ENCODE assay signal across 8 cellular contexts in genomic region chr19:53537126-53537522, GRCh38. TPM values are rescaled to one million over a fixed set of nuclear protein-coding genes. Genes with fewer than 3 reads are reported as not detected.
DNase-seq lines count a peak whose midpoint lies in the region; ATAC-seq and TF ChIP-seq lines count a peak whose summit lies in the region.

No MANE protein-coding gene starts in this region.

- peaks cover 9% of the 10 kb centered on the region for H3K27me3 Mint-ChIP-seq in CD4-positive, alpha-beta T cell

- intact Hi-C loops in CD4-positive, alpha-beta T cell (cut with DNase I, micrococcal nuclease) = loop anchor here (2.0 to 5.0 kb wide), 2 partner anchors 16 to 655 kb away; partner anchors contain the start of gene TSEN34 (in 1 of the 2)

- H3K4me1 Mint-ChIP-seq in CD4-positive, alpha-beta T cell (ENCODE audit: low read depth) = peaks cover 38% of the 10 kb centered on the region

- POLR2A ChIA-PET in CD4-positive, alpha-beta T cell (lab: Charles Lee) = interaction anchor here (1.4 to 2.5 kb wide), 2 partner anchors 16 to 18 kb away, joined by 7 to 21 read pairs; no protein-coding TSS in a partner anchor

- peaks cover 80% of the 10 kb centered on the region for H3K36me3 Mint-ChIP-seq in CD4-positive, alpha-beta T cell (ENCODE audit: low read depth)

- peak overlapping the region; percentile 98 for H3K27ac Mint-ChIP-seq in CD4-positive, alpha-beta T cell

- peak overlapping the region; percentile 76 to 78 for H3K4me3 ChIP-seq in cardiac fibroblast (replicated peaks in 1 of 2; ENCODE audit: low read depth in 2 of 2, low read length in 2 of 2)
- peak overlapping the region; percentile 57 to 70 for H3K4me3 ChIP-seq in muscle layer of colon (ENCODE audit: low read depth in 1 of 2, low read length in 2 of 2)

- peak; percentile 20 for ATAC-seq in CD4-positive, alpha-beta T cell (ENCODE audit: poor library complexity)
- ATAC-seq in HG03135 (IDR thresholded peaks at IDR 0.05; ENCODE audit: unreplicated experiment) = peak; percentile 14

- peak overlapping the region; percentile 44 for H3K9ac ChIP-seq in muscle layer of colon (ENCODE audit: low read length)

- no peaks in the 10 kb centered on the region for H3K9me3 Mint-ChIP-seq in CD4-positive, alpha-beta T cell

- H3K27ac ChIP-seq in CD4-positive, alpha-beta T cell (ENCODE audit: low read depth, low read length) = peak overlapping the region; percentile 89
- H3K27ac ChIP-seq in muscle layer of colon (ENCODE audit: low read depth, low read length) = peak overlapping the region; percentile 85

- peak in 1 of 10 experiments; percentile 50 for DNase-seq in CD4-positive, alpha-beta T cell
- DNase-seq in cardiac fibroblast (ENCODE audit: low read depth in 2 of 2) = no peak
- DNase-seq in NCI-H446 (lab: John Stamatoyannopoulos, UW) = no peak
- no peak for DNase-seq in cerebellar cortex (ENCODE audit: low spot score)
- DNase-seq in NOMO-1 (lab: John Stamatoyannopoulos, UW; ENCODE audit: unreplicated experiment in 2 of 2) = no peak
- no peak for DNase-seq in stimulated activated CD4-positive, alpha-beta T cell treated with anti-CD3 and anti-CD28 coated beads, Interleukin-15, amount 100 ng/mL, for 24 hours

- TF ChIP-seq CTCF in CD4-positive, alpha-beta T cell (IDR thresholded peaks at IDR 0.05) = no peak
- TF ChIP-seq CTCF in cardiac fibroblast (IDR thresholded peaks at IDR 0.05; ENCODE audit: low read depth, low read length) = no peak

- peak overlapping the region; percentile 98 for H3K4me3 Mint-ChIP-seq in CD4-positive, alpha-beta T cell

- H3K4me1 ChIP-seq in muscle layer of colon (ENCODE audit: insufficient read depth, low read length) = no peaks in the 10 kb centered on the region

- H3K36me3 ChIP-seq in muscle layer of colon (ENCODE audit: insufficient read depth, low read length) = peaks cover 9% of the 10 kb centered on the region

- no peaks in the 10 kb centered on the region for H3K9me3 ChIP-seq in CD4-positive, alpha-beta T cell (ENCODE audit: control insufficient read depth, low read length)
- H3K9me3 ChIP-seq in muscle layer of colon (ENCODE audit: low read length) = no peaks in the 10 kb centered on the region

- CTCF ChIA-PET in CD4-positive, alpha-beta T cell (lab: Charles Lee) = interaction anchor here (1.7 kb wide), 1 partner anchor 18 kb away, joined by 5 read pairs; no protein-coding TSS in a partner anchor

- no peaks in the 10 kb centered on the region for H3K27me3 ChIP-seq in CD4-positive, alpha-beta T cell (ENCODE audit: control insufficient read depth, insufficient read depth, low read length)
- no peaks in the 10 kb centered on the region for H3K27me3 ChIP-seq in muscle layer of colon (ENCODE audit: control insufficient read depth in 1 of 2, insufficient read depth in 2 of 2, low read length in 2 of 2)

RNA-seq across cellular contexts. Expression of gene ZNF331, which starts 0.8 kb away (rescaled TPM):
- total RNA-seq in CD4-positive, alpha-beta T cell = 100 to 1,000 TPM; 428 to 437 TPM
